In the genomic region with DNA sequence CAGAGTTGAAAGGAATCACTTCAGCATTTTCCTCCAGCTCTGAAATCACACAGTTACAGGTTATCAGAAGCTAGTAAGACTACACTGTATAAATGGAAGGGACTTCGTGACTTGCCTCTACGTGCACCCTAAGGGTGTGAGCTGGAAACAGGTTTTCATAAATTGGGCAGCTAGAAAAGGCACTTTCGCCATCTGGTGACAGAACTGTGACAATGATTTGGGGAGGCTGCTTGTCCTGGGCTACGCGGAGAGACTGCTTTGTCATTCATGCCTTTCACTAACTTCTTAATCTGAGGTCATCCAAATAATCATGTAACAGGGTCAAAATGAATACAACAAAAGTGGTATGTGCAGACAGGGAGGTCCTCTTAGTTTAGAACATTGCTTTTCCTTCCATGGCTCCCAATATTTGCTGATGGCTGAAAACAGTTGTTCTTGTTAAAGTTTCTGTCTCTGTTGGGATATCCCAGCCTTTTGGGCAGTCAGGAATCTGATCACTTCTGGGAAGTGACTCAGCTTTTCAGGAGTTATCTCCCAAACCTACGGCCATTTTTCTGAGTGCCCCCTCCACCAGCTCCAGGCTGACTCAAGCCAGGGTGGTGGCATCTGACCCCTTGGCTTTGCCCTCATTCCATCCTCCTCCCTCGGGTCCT, we compare ENCODE assay signal across 8 cellular contexts. TPM values are rescaled to one million over a fixed set of nuclear protein-coding genes. Genes with fewer than 3 reads are reported as not detected.
DNase-seq lines count a peak whose midpoint lies in the region; ATAC-seq, FAIRE-seq and TF ChIP-seq lines count a peak whose summit lies in the region.

No MANE protein-coding gene starts in this region.

- no peak overlapping the region for H2AFZ ChIP-seq in keratinocyte (ENCODE audit: control insufficient read depth, low read length)

- H3K27me3 ChIP-seq in Caco-2 (replicated peaks; ENCODE audit: control insufficient read depth, insufficient read depth, low read length) (no peaks in the 10 kb centered on the region; the same call in 1 of the 2 replicates), keratinocyte (ENCODE audit: control insufficient read depth, extremely low read depth, insufficient read depth, low read length) (no peaks in the 10 kb centered on the region)
- no peaks in the 10 kb centered on the region for H3K27me3 ChIP-seq in CD8-positive, alpha-beta memory T cell (ENCODE audit: insufficient read depth, low read length, poor library complexity, severe bottlenecking)

- H3K27ac ChIP-seq in keratinocyte (ENCODE audit: control insufficient read depth, insufficient read depth, low read length), result no peak overlapping the region
- no peak overlapping the region for H3K27ac ChIP-seq in CD8-positive, alpha-beta memory T cell (ENCODE audit: low read depth, low read length)

- no peak overlapping the region for H3K4me3 Mint-ChIP-seq in Caco-2 (ENCODE audit: unreplicated experiment)
- H3K4me3 Mint-ChIP-seq in CD8-positive, alpha-beta memory T cell, result no peak overlapping the region
- no peak overlapping the region for H3K4me3 Mint-ChIP-seq in activated T-helper 17 cell treated with anti-CD3 and anti-CD28 coated beads, Interleukin-2, amount 50 U/mL, for 72 hours

- H3K9ac ChIP-seq in keratinocyte (ENCODE audit: control insufficient read depth, extremely low read depth, insufficient read depth, low read length), result no peak overlapping the region

- CTCF ChIA-PET in Caco-2 (lab: Charles Lee), result interaction anchor here (0.7 to 0.9 kb wide), 2 partner anchors 15 to 790 kb away, joined by 3 read pairs; no protein-coding TSS in a partner anchor
- CTCF ChIA-PET in CD8-positive, alpha-beta memory T cell (lab: Charles Lee), result no interaction called here

- H3K27ac Mint-ChIP-seq in Caco-2 (ENCODE audit: unreplicated experiment), result no peak overlapping the region
- H3K27ac Mint-ChIP-seq in CD8-positive, alpha-beta memory T cell, result no peak overlapping the region
- no peak overlapping the region for H3K27ac Mint-ChIP-seq in activated T-helper 17 cell treated with anti-CD3 and anti-CD28 coated beads, Interleukin-2, amount 50 U/mL, for 72 hours

- no peaks in the 10 kb centered on the region for H3K79me2 ChIP-seq in keratinocyte (ENCODE audit: control insufficient read depth, insufficient read depth, low read length)

- H3K4me1 ChIP-seq in Caco-2 (no peaks in the 10 kb centered on the region), keratinocyte (ENCODE audit: control insufficient read depth, extremely low read depth, insufficient read depth, low read length) (no peaks in the 10 kb centered on the region)
- no peaks in the 10 kb centered on the region for H3K4me1 ChIP-seq in CD8-positive, alpha-beta memory T cell (ENCODE audit: insufficient read depth, low read length)

- DNase-seq in Caco-2 (peak in 1 of 2 experiments; percentile 38), RKO (ENCODE audit: low spot score) (peak; percentile 55), keratinocyte (ENCODE audit: low read depth, low spot score) (no peak)
- DNase-seq in CD8-positive, alpha-beta memory T cell, result no peak
- no peak for DNase-seq in NK-92 treated with Interleukin-12 subunit alpha and Interleukin-12 subunit beta, amount 100 ng/mL, for 24 hours (lab: John Stamatoyannopoulos, UW)

- POLR2A ChIA-PET in Caco-2 (lab: Charles Lee), result no interaction called here
- POLR2A ChIA-PET in CD8-positive, alpha-beta memory T cell (lab: Charles Lee), result no interaction called here

- BruUV-seq in Caco-2 (replicated peaks; lab: Mats Ljungman, UMichigan), result no TSS peak

- no peaks in the 10 kb centered on the region for H3K9me3 ChIP-seq in Caco-2
- no peaks in the 10 kb centered on the region for H3K9me3 ChIP-seq in keratinocyte (ENCODE audit: control insufficient read depth, low read depth, low read length)
- no peaks in the 10 kb centered on the region for H3K9me3 ChIP-seq in CD8-positive, alpha-beta memory T cell (ENCODE audit: low read length)

- no peak for FAIRE-seq in keratinocyte (lab: Jason Lieb, UNC)

- TF ChIP-seq CTCF in Caco-2 (IDR thresholded peaks at IDR 0.05; ENCODE audit: insufficient read depth in 1 of 2, low read depth in 1 of 2, low read length in 1 of 2, severe bottlenecking in 1 of 2, unreplicated experiment in 1 of 2) (peak; percentile 44 to 55), keratinocyte (optimal IDR thresholded peaks at IDR 0.05 in 1 of 3, IDR thresholded peaks at IDR 0.05 in 1 of 3, conservative IDR thresholded peaks at IDR 0.05 in 1 of 3; ENCODE audit: extremely low read depth in 1 of 3, insufficient read depth in 2 of 3, low read length in 3 of 3) (peak in 2 of 3 experiments; percentile 37 to 58)

- H3K36me3 Mint-ChIP-seq in Caco-2 (ENCODE audit: insufficient read depth, unreplicated experiment), result no peaks in the 10 kb centered on the region
- no peaks in the 10 kb centered on the region for H3K36me3 Mint-ChIP-seq in CD8-positive, alpha-beta memory T cell
- H3K36me3 Mint-ChIP-seq in activated T-helper 17 cell treated with anti-CD3 and anti-CD28 coated beads, Interleukin-2, amount 50 U/mL, for 72 hours (ENCODE audit: low read depth), result no peaks in the 10 kb centered on the region

- no peaks in the 10 kb centered on the region for H3K4me1 Mint-ChIP-seq in Caco-2 (ENCODE audit: low read depth, unreplicated experiment)
- H3K4me1 Mint-ChIP-seq in CD8-positive, alpha-beta memory T cell, result no peaks in the 10 kb centered on the region
- H3K4me1 Mint-ChIP-seq in activated T-helper 17 cell treated with anti-CD3 and anti-CD28 coated beads, Interleukin-2, amount 50 U/mL, for 72 hours, result no peaks in the 10 kb centered on the region

- ATAC-seq in GM18907 (IDR thresholded peaks at IDR 0.05; ENCODE audit: unreplicated experiment) (peak; percentile 85), HG03108 (IDR thresholded peaks at IDR 0.05; ENCODE audit: unreplicated experiment) (peak; percentile 67)
- ATAC-seq in activated T-helper 17 cell treated with anti-CD3 and anti-CD28 coated beads, Interleukin-2, amount 50 U/mL, for 72 hours (replicated peaks), result no peak

- peaks cover 17% of the 10 kb centered on the region for H3K9me3 Mint-ChIP-seq in Caco-2 (ENCODE audit: unreplicated experiment)
- peaks cover 0 to 14% (median 2%) of the 10 kb centered on the region in 5 donors for H3K9me3 Mint-ChIP-seq in CD8-positive, alpha-beta memory T cell
- peaks cover 9% of the 10 kb centered on the region for H3K9me3 Mint-ChIP-seq in activated T-helper 17 cell treated with anti-CD3 and anti-CD28 coated beads, Interleukin-2, amount 50 U/mL, for 72 hours

- H3K4me3 ChIP-seq in Caco-2 (ENCODE audit: low read depth, low read length), result no peak overlapping the region
- H3K4me3 ChIP-seq in keratinocyte (ENCODE audit: control insufficient read depth in 2 of 3, extremely low read depth in 1 of 3, insufficient read depth in 2 of 3, low read depth in 1 of 3, low read length in 3 of 3), result no peak overlapping the region
- no peak overlapping the region for H3K4me3 ChIP-seq in CD8-positive, alpha-beta memory T cell (ENCODE audit: low read length)

- H3K27me3 Mint-ChIP-seq in Caco-2 (ENCODE audit: insufficient read depth, unreplicated experiment), result peaks cover 9% of the 10 kb centered on the region
- H3K27me3 Mint-ChIP-seq in CD8-positive, alpha-beta memory T cell, result peaks cover 0 to 4% of the 10 kb centered on the region in 2 donors
- no peaks in the 10 kb centered on the region for H3K27me3 Mint-ChIP-seq in activated T-helper 17 cell treated with anti-CD3 and anti-CD28 coated beads, Interleukin-2, amount 50 U/mL, for 72 hours

- no peak overlapping the region for H3K4me2 ChIP-seq in keratinocyte (ENCODE audit: control insufficient read depth, extremely low read depth, insufficient read depth, low read depth, low read length)

- intact Hi-C loops in Caco-2 (cut with micrococcal nuclease; ENCODE audit: unreplicated experiment), result loop anchor here (1.0 to 10.0 kb wide), 4 partner anchors 62 to 790 kb away; no protein-coding TSS in a partner anchor

- dilution Hi-C loops in keratinocyte (cut with MboI; ENCODE audit: extremely low pct_ligation_motif_present, low sequenced_read_pairs), result no loop called here

- no peaks in the 10 kb centered on the region for H4K20me1 ChIP-seq in keratinocyte (ENCODE audit: control insufficient read depth, extremely low read depth, insufficient read depth, low read length)

- H3K36me3 ChIP-seq in Caco-2 (ENCODE audit: control insufficient read depth, insufficient read depth, low read length), result no peaks in the 10 kb centered on the region
- H3K36me3 ChIP-seq in keratinocyte (ENCODE audit: control insufficient read depth in 2 of 2, extremely low read depth in 1 of 2, insufficient read depth in 2 of 2, low read length in 2 of 2), result no peaks in the 10 kb centered on the region
- H3K36me3 ChIP-seq in CD8-positive, alpha-beta memory T cell (ENCODE audit: insufficient read depth, low read length), result no peaks in the 10 kb centered on the region

- H3K9me1 ChIP-seq in keratinocyte (ENCODE audit: control insufficient read depth, extremely low read depth, insufficient read depth, low read length), result no peaks in the 10 kb centered on the region

RNA-seq across cellular contexts. Expression of a gene that starts 17.8 kb away (rescaled TPM):
- total RNA-seq in Caco-2 (2022), result not detected in 2 replicates
- polyA plus RNA-seq in keratinocyte, result not detected in 3 replicates
- polyA plus RNA-seq in keratinocyte (2011; ENCODE audit: low read depth), result not detected
- polyA plus RNA-seq in keratinocyte (2011; cell fraction: cytosol; rRNA removed), result not detected in 2 replicates
- not detected in 2 replicates for polyA plus RNA-seq in keratinocyte (2011; cell fraction: nucleus; rRNA removed)
- not detected in 2 replicates for polyA plus RNA-seq in keratinocyte (2012; ENCODE audit: low replicate concordance)
- polyA minus RNA-seq in keratinocyte, result not detected in 3 replicates
- not detected for polyA minus RNA-seq in keratinocyte (2011; cell fraction: cytosol; rRNA and poly(A)+ RNA removed)
- polyA minus RNA-seq in keratinocyte (2011; cell fraction: nucleus; rRNA and poly(A)+ RNA removed), result not detected in 2 replicates
- not detected for total RNA-seq in CD8-positive, alpha-beta memory T cell
- polyA plus RNA-seq in CD8-positive, alpha-beta memory T cell, result not detected
- not detected for total RNA-seq in activated T-helper 17 cell treated with anti-CD3 and anti-CD28 coated beads, Interleukin-2, amount 50 U/mL, for 72 hours
